ENCODE assay signal across 9 cellular contexts in genomic region chr3:72144773-72145505, GRCh38.
DNase-seq lines count a peak whose midpoint lies in the region; ATAC-seq lines count a peak whose summit lies in the region.
"Had no signal": no experiment of that assay in that cellular context is flagged by ENCODE, and none has a peak within 500 bp of the region (broad histone marks: within the 10 kb centered on the region; RNA-seq: fewer than 3 reads in every experiment).

No MANE protein-coding gene starts in this region.

- DNase-seq in CD1c-positive myeloid dendritic cell (ENCODE audit: extremely low spot score) (peak; percentile 71), Kasumi-1 (lab: John Stamatoyannopoulos, UW) (peak; percentile 89 to 91), left cardiac atrium (peak; percentile 67), NCI-H1694 treated with DMSO at 0.1 percent for 48 hours (lab: John Stamatoyannopoulos, UW) (no peak), NCI-H2227 (lab: John Stamatoyannopoulos, UW; ENCODE audit: unreplicated experiment) (no peak), T1000 (lab: John Stamatoyannopoulos, UW) (no peak)
- DNase-seq: activated naive CD8-positive, alpha-beta T cell treated with anti-CD3 and anti-CD28 coated beads, Interleukin-2, amount 10 ng/mL, durations not matched to agents 7 days and 5 days had no signal

- peak; percentile 66 for ATAC-seq in GM19467 (IDR thresholded peaks at IDR 0.05; ENCODE audit: unreplicated experiment)
- peak; percentile 88 to 94 for ATAC-seq in left cardiac atrium
- ATAC-seq in GM18520 (IDR thresholded peaks at IDR 0.05; ENCODE audit: unreplicated experiment) = no peak

- intact Hi-C loops in left cardiac atrium (cut with DNase I) = no loop called here

Comparison
In these comparisons a context has a peak if more than half of its experiments do, and no peak if none do; other contexts are left out.
1. DNase-seq: peak in CD1c-positive myeloid dendritic cell (single experiment), Kasumi-1 (2 of 2) and left cardiac atrium (single experiment); none in NCI-H1694 treated with DMSO at 0.1 percent for 48 hours (single experiment), NCI-H2227 (single experiment) and T1000 (single experiment).